ENCODE assay signal across 3 cellular contexts in genomic region chr7:173120-173918, GRCh38.
TF ChIP-seq lines count a peak whose summit lies in the region.

No MANE protein-coding gene starts in this region.

TF ChIP-seq in GM23338, 12 proteins besides CTCF, POLR2A, EP300 and RAD21 (continues in another document):
- TF ChIP-seq ZNF462 (CRISPR knock-in tag; IDR thresholded peaks at IDR 0.05) (no peak), JUNB (IDR thresholded peaks at IDR 0.05; ENCODE audit: unreplicated experiment) (no peak), EZH2 (IDR thresholded peaks at IDR 0.05; ENCODE audit: low read depth, unreplicated experiment) (no peak), STAT1 (IDR thresholded peaks at IDR 0.05; ENCODE audit: unreplicated experiment) (no peak), ZNF114 (CRISPR knock-in tag; IDR thresholded peaks at IDR 0.05) (no peak)

TF ChIP-seq in IMR-90, 13 proteins besides CTCF, POLR2A, EP300 and RAD21:
- no peak for TF ChIP-seq RCOR1 (IDR thresholded peaks at IDR 0.05; ENCODE audit: insufficient replicate concordance, low read length)
- no peak for TF ChIP-seq ELK1 (IDR thresholded peaks at IDR 0.05; ENCODE audit: borderline replicate concordance, low read depth, low read length)
- TF ChIP-seq MAZ (IDR thresholded peaks at IDR 0.05; ENCODE audit: borderline replicate concordance, low read depth, low read length), result no peak
- TF ChIP-seq BHLHE40 (IDR thresholded peaks at IDR 0.05; ENCODE audit: low read depth, low read length), result no peak
- TF ChIP-seq MAFK (IDR thresholded peaks at IDR 0.05; ENCODE audit: low read depth, low read length), result no peak
- TF ChIP-seq FOS (IDR thresholded peaks at IDR 0.05; ENCODE audit: low read depth, low read length), result no peak

TF ChIP-seq in H1, 55 proteins besides CTCF, POLR2A, EP300 and RAD21:
- TF ChIP-seq CHD7 (IDR thresholded peaks at IDR 0.05; ENCODE audit: insufficient replicate concordance, low read length), result no peak
- no peak for TF ChIP-seq BACH1 (IDR thresholded peaks at IDR 0.05; ENCODE audit: low read length)
- TF ChIP-seq GTF2F1 (IDR thresholded peaks at IDR 0.05; ENCODE audit: borderline replicate concordance, low read depth, low read length), result no peak
